ENCODE assay signal across 8 cellular contexts in genomic region chr11:44726278-44727113, GRCh38. TPM values are rescaled to one million over a fixed set of nuclear protein-coding genes. Genes with fewer than 3 reads are reported as not detected.
DNase-seq lines count a peak whose midpoint lies in the region; ATAC-seq and TF ChIP-seq lines count a peak whose summit lies in the region.

TSS of gene TSPAN18 (plus strand) at chr11:44726962. CDS start at chr11:44906417, 179,455 bp downstream.

- WGBS in urinary bladder: 3% methylated on average over 57 of the region's 67 CpGs

- H3K9me3 Mint-ChIP-seq in activated CD4-positive, alpha-beta memory T cell treated with anti-CD3 and anti-CD28 coated beads for 36 hours: no peaks in the 10 kb centered on the region
- H3K9me3 Mint-ChIP-seq in naive thymus-derived CD4-positive, alpha-beta T cell: no peaks in the 10 kb centered on the region

- H3K27me3 Mint-ChIP-seq in activated CD4-positive, alpha-beta memory T cell treated with anti-CD3 and anti-CD28 coated beads for 36 hours: no peaks in the 10 kb centered on the region
- peaks cover 0 to 38% (median 0%) of the 10 kb centered on the region in 5 donors for H3K27me3 Mint-ChIP-seq in naive thymus-derived CD4-positive, alpha-beta T cell

- H3K27me3 ChIP-seq in BLaER1: peaks cover 57% of the 10 kb centered on the region
- peaks cover 0 to 3% of the 10 kb centered on the region in 2 donors for H3K27me3 ChIP-seq in naive thymus-derived CD4-positive, alpha-beta T cell (ENCODE audit: control insufficient read depth in 2 of 2, insufficient read depth in 2 of 2, low read length in 2 of 2)

- peaks cover 45% of the 10 kb centered on the region for H3K4me1 Mint-ChIP-seq in activated CD4-positive, alpha-beta memory T cell treated with anti-CD3 and anti-CD28 coated beads for 36 hours (ENCODE audit: low read depth)
- peaks cover 31 to 54% (median 50%) of the 10 kb centered on the region in 7 donors for H3K4me1 Mint-ChIP-seq in naive thymus-derived CD4-positive, alpha-beta T cell

- H3K27ac Mint-ChIP-seq in activated CD4-positive, alpha-beta memory T cell treated with anti-CD3 and anti-CD28 coated beads for 36 hours: peak within 1 kb of the TSS; percentile 67
- H3K27ac Mint-ChIP-seq in naive thymus-derived CD4-positive, alpha-beta T cell: peak within 1 kb of the TSS; percentile 79 to 96 (median 84)

- peak within 1 kb of the TSS; percentile 74 for H3K4me3 ChIP-seq in BLaER1
- H3K4me3 ChIP-seq in epithelial cell of esophagus (ENCODE audit: low read length): peak within 1 kb of the TSS; percentile 26
- H3K4me3 ChIP-seq in naive thymus-derived CD4-positive, alpha-beta T cell (ENCODE audit: low read length): peak within 1 kb of the TSS; percentile 72
- peak within 1 kb of the TSS; percentile 75 for H3K4me3 ChIP-seq in urinary bladder (ENCODE audit: low read depth, low read length)

- H3K9me3 ChIP-seq in BLaER1: no peaks in the 10 kb centered on the region
- no peaks in the 10 kb centered on the region for H3K9me3 ChIP-seq in naive thymus-derived CD4-positive, alpha-beta T cell (ENCODE audit: control insufficient read depth in 2 of 3, low read length in 3 of 3)

- H3K4me2 ChIP-seq in BLaER1: peak within 1 kb of the TSS; percentile 100

- no peaks in the 10 kb centered on the region for H3K36me3 ChIP-seq in BLaER1
- peaks cover 0 to 7% (median 0%) of the 10 kb centered on the region in 3 experiments for H3K36me3 ChIP-seq in naive thymus-derived CD4-positive, alpha-beta T cell (ENCODE audit: control insufficient read depth in 2 of 3, insufficient read depth in 3 of 3, low read length in 3 of 3)
- H3K36me3 ChIP-seq in urinary bladder (ENCODE audit: insufficient read depth): no peaks in the 10 kb centered on the region

- peak; percentile 57 for DNase-seq in activated CD4-positive, alpha-beta memory T cell treated with anti-CD3 and anti-CD28 coated beads for 36 hours
- DNase-seq in epithelial cell of esophagus (ENCODE audit: low read depth) (no peak), DMS79 (lab: John Stamatoyannopoulos, UW) (no peak)
- peak in 8 of 9 donors; percentile 9 to 39 (median 34) for DNase-seq in naive thymus-derived CD4-positive, alpha-beta T cell

- CTCF ChIA-PET in activated CD4-positive, alpha-beta memory T cell treated with anti-CD3 and anti-CD28 coated beads for 36 hours (lab: Charles Lee): interaction anchor here (0.9 to 2.8 kb wide), 5 partner anchors 9 to 185 kb away, joined by 3 to 26 read pairs (median 5); no protein-coding TSS in a partner anchor
- CTCF ChIA-PET in naive thymus-derived CD4-positive, alpha-beta T cell (lab: Charles Lee): interaction anchor here (0.6 to 1.6 kb wide), 6 partner anchors 15 to 181 kb away, joined by 3 to 4 read pairs (median 3); no protein-coding TSS in a partner anchor

- H3K4me1 ChIP-seq in BLaER1 (peaks cover 20% of the 10 kb centered on the region), urinary bladder (ENCODE audit: insufficient read depth) (no peaks in the 10 kb centered on the region)
- peaks cover 10 to 31% of the 10 kb centered on the region in 2 donors for H3K4me1 ChIP-seq in naive thymus-derived CD4-positive, alpha-beta T cell (ENCODE audit: control insufficient read depth in 2 of 2, insufficient read depth in 2 of 2, low read length in 2 of 2)

- TF ChIP-seq CTCF in epithelial cell of esophagus (IDR thresholded peaks at IDR 0.05; ENCODE audit: insufficient read depth, low read depth, low read length, missing control alignments): no peak

- H3K9ac ChIP-seq in BLaER1: peak within 1 kb of the TSS; percentile 57; the same call in 1 of the 2 replicates

- peaks cover 6% of the 10 kb centered on the region; the same call in 1 of the 2 replicates for H4K20me1 ChIP-seq in BLaER1

- H3K4me3 Mint-ChIP-seq in activated CD4-positive, alpha-beta memory T cell treated with anti-CD3 and anti-CD28 coated beads for 36 hours: peak within 1 kb of the TSS; percentile 82
- H3K4me3 Mint-ChIP-seq in naive thymus-derived CD4-positive, alpha-beta T cell: peak within 1 kb of the TSS; percentile 73 to 95 (median 90)

- H3K27ac ChIP-seq in BLaER1 (no peak within 1 kb of the TSS), urinary bladder (ENCODE audit: low read depth) (peak within 1 kb of the TSS; percentile 27)
- peak within 1 kb of the TSS; percentile 75 for H3K27ac ChIP-seq in naive thymus-derived CD4-positive, alpha-beta T cell (ENCODE audit: low read depth, low read length)

- intact Hi-C loops in activated CD4-positive, alpha-beta memory T cell treated with anti-CD3 and anti-CD28 coated beads for 36 hours (cut with micrococcal nuclease): loop anchor here (2.0 to 5.0 kb wide), 2 partner anchors 159 to 184 kb away; partner anchors contain the start of gene CD82
- intact Hi-C loops in naive thymus-derived CD4-positive, alpha-beta T cell (cut with micrococcal nuclease): loop anchor here (1.0 to 5.0 kb wide), 7 partner anchors 45 to 170 kb away; partner anchors contain the start of gene CD82 (in 2 of the 2)

- ATAC-seq in GM19397 (IDR thresholded peaks at IDR 0.05; ENCODE audit: unreplicated experiment) (peak; percentile 79), HG03520 (IDR thresholded peaks at IDR 0.05; ENCODE audit: unreplicated experiment) (peak; percentile 86)
- peak; percentile 51 for ATAC-seq in naive thymus-derived CD4-positive, alpha-beta T cell

- POLR2A ChIA-PET in activated CD4-positive, alpha-beta memory T cell treated with anti-CD3 and anti-CD28 coated beads for 36 hours (lab: Charles Lee): no interaction called here
- POLR2A ChIA-PET in naive thymus-derived CD4-positive, alpha-beta T cell (lab: Charles Lee): interaction anchor here (0.7 to 1.3 kb wide), 7 partner anchors 12 to 130 kb away, joined by 3 to 5 read pairs (median 4); no protein-coding TSS in a partner anchor

- no peaks in the 10 kb centered on the region for H3K36me3 Mint-ChIP-seq in activated CD4-positive, alpha-beta memory T cell treated with anti-CD3 and anti-CD28 coated beads for 36 hours
- peaks cover 0 to 10% (median 3%) of the 10 kb centered on the region in 5 donors for H3K36me3 Mint-ChIP-seq in naive thymus-derived CD4-positive, alpha-beta T cell

RNA-seq across cellular contexts. Expression of gene TSPAN18, which starts in this region (rescaled TPM):
- total RNA-seq in activated CD4-positive, alpha-beta memory T cell treated with anti-CD3 and anti-CD28 coated beads for 36 hours: 1 to 10 TPM; 5.8 to 8.2 TPM
- total RNA-seq in naive thymus-derived CD4-positive, alpha-beta T cell: 10 to 100 TPM in 4 of 5 experiments, 1 to 10 TPM in 1; 9.1 to 57.0 (median 40.7) TPM
- 10 to 100 TPM in 1 of 2 donors, 1 to 10 TPM in 1; 8.8 to 21.7 TPM for polyA plus RNA-seq in naive thymus-derived CD4-positive, alpha-beta T cell
- total RNA-seq in urinary bladder: 32.2 TPM
- 36.9 TPM for polyA plus RNA-seq in urinary bladder

Comparison
In these comparisons a context has a peak if more than half of its experiments do, and no peak if none do; other contexts are left out.
1. DNase-seq: peak in activated CD4-positive, alpha-beta memory T cell treated with anti-CD3 and anti-CD28 coated beads for 36 hours (single experiment) and naive thymus-derived CD4-positive, alpha-beta T cell (8 of 9); none in epithelial cell of esophagus (single experiment) and DMS79 (single experiment).
2. Peak in every context shown above with its lines, with median percentiles within 50 percentile points of each other: H3K4me3 ChIP-seq and ATAC-seq.